16 cellular contexts compared by ENCODE assay signal in genomic region chr18:80126797-80127196, GRCh38. TPM values are rescaled to one million over a fixed set of nuclear protein-coding genes. Genes with fewer than 3 reads are reported as not detected.
DNase-seq lines count a peak whose midpoint lies in the region; ATAC-seq and TF ChIP-seq lines count a peak whose summit lies in the region.
"Had no signal": no experiment of that assay in that cellular context is flagged by ENCODE, and none has a peak within 500 bp of the region (broad histone marks: within the 10 kb centered on the region; RNA-seq: fewer than 3 reads in every experiment).

No MANE protein-coding gene starts in this region.

- DNase-seq in activated T-cell treated with anti-CD3 and anti-CD28 coated beads, Interleukin-2, amount 50 U/mL, for 72 hours, result no peak
- DNase-seq in activated T-cell treated with anti-CD3 and anti-CD28 coated beads for 4 hours (no peak), endodermal cell (peak; percentile 8), mesothelial cell of epicardium (ENCODE audit: low spot score in 2 of 2, unreplicated experiment in 2 of 2) (no peak), mesendoderm (no peak)
- DNase-seq in CD8-positive, alpha-beta memory T cell, result peak in 1 of 5 donors; percentile 63
- DNase-seq in activated CD8-positive, alpha-beta T cell treated with anti-CD3 and anti-CD28 coated beads, Interleukin-2, amount 10 ng/mL, durations not matched to agents 7 days and 5 days, result peak; percentile 65
- DNase-seq: C1 segment of cervical spinal cord, COR-L47, GF-D8, NCI-H1417, NCI-H1930, NCI-H446 treated with DMSO at 0.1 percent for 48 hours, NCI-H748 treated with DMSO at 0.1 percent for 48 hours, RPMI8226 had no signal

- H3K4me3 Mint-ChIP-seq in activated T-cell treated with anti-CD3 and anti-CD28 coated beads, Interleukin-2, amount 50 U/mL, for 72 hours, result peak overlapping the region in 1 of 2 donors; percentile 67
- peak overlapping the region in 3 of 7 donors; percentile 7 to 14 (median 13) for H3K4me3 Mint-ChIP-seq in CD8-positive, alpha-beta memory T cell
- peak overlapping the region; percentile 1 for H3K4me3 Mint-ChIP-seq in activated CD8-positive, alpha-beta T cell treated with anti-CD3 and anti-CD28 coated beads, Interleukin-2, amount 10 ng/mL, durations not matched to agents 7 days and 5 days
- H3K4me3 Mint-ChIP-seq in endodermal cell (no peak overlapping the region), mesothelial cell of epicardium (no peak overlapping the region)

- no peak overlapping the region for H2BK15ac ChIP-seq in mesendoderm (replicated peaks; ENCODE audit: low read depth)

- H3K18ac ChIP-seq in mesendoderm (ENCODE audit: low read length), result no peak overlapping the region

- H3K79me2 ChIP-seq in mesendoderm (ENCODE audit: control insufficient read depth, insufficient read depth, low read length), result peaks cover 61% of the 10 kb centered on the region

- POLR2A ChIA-PET in CD8-positive, alpha-beta memory T cell (lab: Charles Lee), result no interaction called here
- POLR2A ChIA-PET in activated CD8-positive, alpha-beta T cell treated with anti-CD3 and anti-CD28 coated beads, Interleukin-2, amount 10 ng/mL, durations not matched to agents 7 days and 5 days (lab: Charles Lee), result no interaction called here

- H2BK120ac ChIP-seq in mesendoderm (ENCODE audit: low read depth, low read length), result no peak overlapping the region

- H3K9me3 ChIP-seq in CD8-positive, alpha-beta memory T cell (ENCODE audit: low read length), result no peaks in the 10 kb centered on the region
- H3K9me3 ChIP-seq in endodermal cell (ENCODE audit: control insufficient read depth, low read length), result no peaks in the 10 kb centered on the region

- peaks cover 39% of the 10 kb centered on the region for H3K4me1 Mint-ChIP-seq in activated T-cell treated with anti-CD3 and anti-CD28 coated beads, Interleukin-2, amount 50 U/mL, for 72 hours (ENCODE audit: low read depth)
- peaks cover 43 to 67% (median 57%) of the 10 kb centered on the region in 3 donors for H3K4me1 Mint-ChIP-seq in CD8-positive, alpha-beta memory T cell
- peaks cover 37% of the 10 kb centered on the region for H3K4me1 Mint-ChIP-seq in activated CD8-positive, alpha-beta T cell treated with anti-CD3 and anti-CD28 coated beads, Interleukin-2, amount 10 ng/mL, durations not matched to agents 7 days and 5 days (ENCODE audit: low read depth)
- H3K4me1 Mint-ChIP-seq in endodermal cell (peaks cover 19% of the 10 kb centered on the region), mesothelial cell of epicardium (peaks cover 23% of the 10 kb centered on the region)

- no peaks in the 10 kb centered on the region for H3K9me3 Mint-ChIP-seq in activated T-cell treated with anti-CD3 and anti-CD28 coated beads, Interleukin-2, amount 50 U/mL, for 72 hours
- H3K9me3 Mint-ChIP-seq in CD8-positive, alpha-beta memory T cell, result no peaks in the 10 kb centered on the region
- H3K9me3 Mint-ChIP-seq in activated CD8-positive, alpha-beta T cell treated with anti-CD3 and anti-CD28 coated beads, Interleukin-2, amount 10 ng/mL, durations not matched to agents 7 days and 5 days (ENCODE audit: insufficient read depth), result no peaks in the 10 kb centered on the region
- peaks cover 6% of the 10 kb centered on the region for H3K9me3 Mint-ChIP-seq in endodermal cell
- peaks cover 10% of the 10 kb centered on the region for H3K9me3 Mint-ChIP-seq in mesothelial cell of epicardium

- H3K4me1 ChIP-seq in CD8-positive, alpha-beta memory T cell (ENCODE audit: insufficient read depth, low read length), result peaks cover 16% of the 10 kb centered on the region
- H3K4me1 ChIP-seq in endodermal cell (ENCODE audit: control insufficient read depth, insufficient read depth, low read length) (no peaks in the 10 kb centered on the region), mesendoderm (ENCODE audit: control insufficient read depth, low read depth, low read length) (peaks cover 6% of the 10 kb centered on the region)

- H4K8ac ChIP-seq in mesendoderm (ENCODE audit: low read depth, low read length), result no peak overlapping the region

- H3K27me3 ChIP-seq in CD8-positive, alpha-beta memory T cell (ENCODE audit: insufficient read depth, low read length, poor library complexity, severe bottlenecking), result no peaks in the 10 kb centered on the region
- no peaks in the 10 kb centered on the region for H3K27me3 ChIP-seq in endodermal cell (ENCODE audit: control insufficient read depth, insufficient read depth, low read length, poor library complexity, severe bottlenecking)
- H3K27me3 ChIP-seq in mesendoderm (ENCODE audit: insufficient read depth, low read length, poor library complexity), result no peaks in the 10 kb centered on the region

- no peak overlapping the region for H3K23ac ChIP-seq in mesendoderm (ENCODE audit: low read length)

- H3K27me3 Mint-ChIP-seq in activated T-cell treated with anti-CD3 and anti-CD28 coated beads, Interleukin-2, amount 50 U/mL, for 72 hours (ENCODE audit: low read depth), result no peaks in the 10 kb centered on the region
- no peaks in the 10 kb centered on the region for H3K27me3 Mint-ChIP-seq in CD8-positive, alpha-beta memory T cell
- no peaks in the 10 kb centered on the region for H3K27me3 Mint-ChIP-seq in activated CD8-positive, alpha-beta T cell treated with anti-CD3 and anti-CD28 coated beads, Interleukin-2, amount 10 ng/mL, durations not matched to agents 7 days and 5 days (ENCODE audit: low read depth)
- H3K27me3 Mint-ChIP-seq in endodermal cell (ENCODE audit: insufficient read depth), result no peaks in the 10 kb centered on the region
- no peaks in the 10 kb centered on the region for H3K27me3 Mint-ChIP-seq in mesothelial cell of epicardium (ENCODE audit: low read depth)

- peak overlapping the region; percentile 83 for H3K27ac Mint-ChIP-seq in activated T-cell treated with anti-CD3 and anti-CD28 coated beads, Interleukin-2, amount 50 U/mL, for 72 hours
- peak overlapping the region in 6 of 8 donors; percentile 20 to 86 (median 80) for H3K27ac Mint-ChIP-seq in CD8-positive, alpha-beta memory T cell
- peak overlapping the region; percentile 67 for H3K27ac Mint-ChIP-seq in activated CD8-positive, alpha-beta T cell treated with anti-CD3 and anti-CD28 coated beads, Interleukin-2, amount 10 ng/mL, durations not matched to agents 7 days and 5 days
- H3K27ac Mint-ChIP-seq in endodermal cell (peak overlapping the region; percentile 48), mesothelial cell of epicardium (no peak overlapping the region)

- 98% methylated on average over 8 of the region's 9 CpGs; no CpG with 5 or more reads in 1 of the 2 experiments for WGBS in endodermal cell (ENCODE audit: insufficient coverage in 1 of 2, insufficient read length in 1 of 2), 2 experiments
- WGBS in mesendoderm (ENCODE audit: extremely low coverage, insufficient coverage, low lambda C conversion rate), result no CpG with 5 or more reads among the region's 9 CpGs

- peaks cover 4 to 22% of the 10 kb centered on the region in 2 donors for H3K36me3 Mint-ChIP-seq in activated T-cell treated with anti-CD3 and anti-CD28 coated beads, Interleukin-2, amount 50 U/mL, for 72 hours (ENCODE audit: insufficient read depth in 2 of 2)
- peaks cover 0 to 49% (median 9%) of the 10 kb centered on the region in 3 donors for H3K36me3 Mint-ChIP-seq in CD8-positive, alpha-beta memory T cell
- H3K36me3 Mint-ChIP-seq in activated CD8-positive, alpha-beta T cell treated with anti-CD3 and anti-CD28 coated beads, Interleukin-2, amount 10 ng/mL, durations not matched to agents 7 days and 5 days (ENCODE audit: low read depth), result peaks cover 49% of the 10 kb centered on the region
- H3K36me3 Mint-ChIP-seq in endodermal cell (ENCODE audit: low read depth) (peaks cover 62% of the 10 kb centered on the region), mesothelial cell of epicardium (peaks cover 44% of the 10 kb centered on the region)

- no peak overlapping the region for H2AK5ac ChIP-seq in mesendoderm (ENCODE audit: low read length)

- peaks cover 15% of the 10 kb centered on the region for H3K79me1 ChIP-seq in mesendoderm (ENCODE audit: low read length)

- no peak overlapping the region for H3K4ac ChIP-seq in mesendoderm (ENCODE audit: low read depth, low read length)

- H3K4me3 ChIP-seq in CD8-positive, alpha-beta memory T cell (ENCODE audit: low read length), result no peak overlapping the region
- no peak overlapping the region for H3K4me3 ChIP-seq in endodermal cell (ENCODE audit: low read length)
- H3K4me3 ChIP-seq in mesendoderm (ENCODE audit: low read length), result no peak overlapping the region
- H3K4me3 ChIP-seq: K562 had no signal

- H4K5ac ChIP-seq in mesendoderm (ENCODE audit: low read length), result no peak overlapping the region

- CTCF ChIA-PET in CD8-positive, alpha-beta memory T cell (lab: Charles Lee), result no interaction called here
- CTCF ChIA-PET in activated CD8-positive, alpha-beta T cell treated with anti-CD3 and anti-CD28 coated beads, Interleukin-2, amount 10 ng/mL, durations not matched to agents 7 days and 5 days (lab: Charles Lee), result no interaction called here

- H3K9ac ChIP-seq in endodermal cell (ENCODE audit: extremely low read depth, low read length, poor library complexity, severe bottlenecking) (no peak overlapping the region), mesendoderm (ENCODE audit: low read length) (no peak overlapping the region)

- no peak overlapping the region for H3K4me2 ChIP-seq in mesendoderm (ENCODE audit: low read length)

- H3K56ac ChIP-seq in mesendoderm (ENCODE audit: low read length), result no peak overlapping the region

- no peaks in the 10 kb centered on the region for H3K36me3 ChIP-seq in CD8-positive, alpha-beta memory T cell (ENCODE audit: insufficient read depth, low read length)
- H3K36me3 ChIP-seq in endodermal cell (ENCODE audit: control insufficient read depth, insufficient read depth, low read length) (peaks cover 47% of the 10 kb centered on the region), mesendoderm (ENCODE audit: control insufficient read depth, insufficient read depth, low read length) (no peaks in the 10 kb centered on the region)

- TF ChIP-seq CTCF in endodermal cell (conservative IDR thresholded peaks at IDR 0.05) (no peak), mesothelial cell of epicardium (IDR thresholded peaks at IDR 0.05; ENCODE audit: unreplicated experiment) (no peak)

- H3K27ac ChIP-seq in CD8-positive, alpha-beta memory T cell (ENCODE audit: low read depth, low read length), result no peak overlapping the region
- H3K27ac ChIP-seq in endodermal cell (ENCODE audit: low read depth, low read length), result no peak overlapping the region
- H3K27ac ChIP-seq in mesendoderm (ENCODE audit: low read depth, low read length), result no peak overlapping the region

- peak in 1 of 2 donors; percentile 50 for ATAC-seq in activated T-cell treated with anti-CD3 and anti-CD28 coated beads, Interleukin-2, amount 50 U/mL, for 72 hours (replicated peaks in 1 of 2)
- ATAC-seq in activated CD8-positive, alpha-beta T cell treated with anti-CD3 and anti-CD28 coated beads, Interleukin-2, amount 10 ng/mL, durations not matched to agents 7 days and 5 days, result peak; percentile 70
- ATAC-seq: K562 had no signal

- H2BK5ac ChIP-seq in mesendoderm (ENCODE audit: low read length), result no peak overlapping the region

RNA-seq across cellular contexts. Expression of gene ADNP2, which starts 17.7 kb away (rescaled TPM):
- total RNA-seq in activated T-cell treated with anti-CD3 and anti-CD28 coated beads, Interleukin-2, amount 50 U/mL, for 72 hours, result 10 to 100 TPM; 25.1 to 33.4 TPM
- total RNA-seq in CD8-positive, alpha-beta memory T cell, result 10 to 100 TPM; 18.5 to 18.9 TPM
- 9.8 TPM for polyA plus RNA-seq in CD8-positive, alpha-beta memory T cell
- 10 to 100 TPM; 23.5 to 24.5 TPM for total RNA-seq in activated CD8-positive, alpha-beta T cell treated with anti-CD3 and anti-CD28 coated beads, Interleukin-2, amount 10 ng/mL, durations not matched to agents 7 days and 5 days
- total RNA-seq in endodermal cell (10 to 100 TPM; 38.4 to 51.0 TPM), mesothelial cell of epicardium (32.2 to 33.9 TPM (median 33.1 TPM) in 3 replicates)
- polyA plus RNA-seq in endodermal cell (2013, experiment 1 of 2), result 32.2 TPM
- polyA plus RNA-seq in endodermal cell (2013, experiment 2 of 2), result 34.7 TPM
- 31.3 TPM for polyA plus RNA-seq in mesendoderm (2013, experiment 1 of 2)
- 30.6 TPM for polyA plus RNA-seq in mesendoderm (2013, experiment 2 of 2)

Comparison
In these comparisons a context has a peak if more than half of its experiments do, and no peak if none do; other contexts are left out.
1. DNase-seq: peak in activated CD8-positive, alpha-beta T cell treated with anti-CD3 and anti-CD28 coated beads, Interleukin-2, amount 10 ng/mL, durations not matched to agents 7 days and 5 days (single experiment) and endodermal cell (single experiment); none in activated T-cell treated with anti-CD3 and anti-CD28 coated beads, Interleukin-2, amount 50 U/mL, for 72 hours (0 of 2), activated T-cell treated with anti-CD3 and anti-CD28 coated beads for 4 hours (single experiment), mesothelial cell of epicardium (0 of 2) and mesendoderm (single experiment).